Comparison of ENCODE assay signal across 8 cellular contexts in the genomic region with DNA sequence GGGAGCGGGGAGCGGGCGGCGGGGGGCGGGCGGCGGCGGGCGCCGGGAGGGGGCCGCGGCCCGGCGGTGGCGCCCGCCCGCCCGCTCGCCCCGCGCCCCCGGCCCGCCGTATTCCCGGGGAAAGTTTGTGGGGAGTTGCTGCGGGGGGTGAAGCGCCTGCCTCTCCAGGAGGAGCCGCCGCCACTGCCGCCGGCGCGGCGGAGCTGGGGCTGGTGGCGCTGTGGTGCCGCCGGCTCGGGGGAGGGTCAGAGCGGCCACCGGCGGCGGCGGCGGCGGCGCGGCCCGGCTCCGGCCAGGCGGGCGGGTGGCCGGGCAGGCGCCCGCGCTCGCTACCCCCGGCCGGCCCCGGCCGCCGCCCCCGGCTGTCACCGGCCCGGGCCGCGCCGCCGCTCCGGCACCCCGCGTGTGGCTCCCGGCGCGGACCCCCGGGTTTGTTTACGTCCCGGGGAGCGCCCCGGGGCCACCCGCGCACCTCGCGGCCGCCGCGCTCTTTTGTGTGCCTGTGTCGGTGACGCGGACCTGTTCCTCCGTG. TPM values are rescaled to one million over a fixed set of nuclear protein-coding genes. Genes with fewer than 3 reads are reported as not detected.
DNase-seq lines count a peak whose midpoint lies in the region; ATAC-seq and TF ChIP-seq lines count a peak whose summit lies in the region.

No MANE protein-coding gene starts in this region.

- peak; percentile 59 for DNase-seq in GM12865 (ENCODE audit: low read depth)
- no peak for DNase-seq in LNCaP clone FGC (ENCODE audit: low read depth)
- peak; percentile 15 for DNase-seq in activated T-cell treated with anti-CD3 and anti-CD28 coated beads, Interleukin-2, amount 50 U/mL, for 4 hours
- peak; percentile 51 for DNase-seq in germinal center (ENCODE audit: low spot score)
- peak in 31 of 56 donors; percentile 3 to 69 (median 20) for DNase-seq in nucleus accumbens (lab: John Stamatoyannopoulos, UW)
- no peak for DNase-seq in NK-92 treated with Interleukin-12 subunit alpha and Interleukin-12 subunit beta, amount 100 ng/mL, for 24 hours (lab: John Stamatoyannopoulos, UW)

- H3K4me3 ChIP-seq in ACC112 (ENCODE audit: low read depth, low read length) (peak overlapping the region; percentile 85), GM12865 (ENCODE audit: low read depth, low read length) (peak overlapping the region; percentile 71), LNCaP clone FGC (ENCODE audit: low read depth, low read length) (peak overlapping the region; percentile 65)

- H3K4me3 Mint-ChIP-seq in activated T-cell treated with anti-CD3 and anti-CD28 coated beads, Interleukin-2, amount 50 U/mL, for 4 hours = peak overlapping the region; percentile 49
- H3K4me3 Mint-ChIP-seq in activated T-helper 17 cell treated with anti-CD3 and anti-CD28 coated beads, Interleukin-2, amount 50 U/mL, for 72 hours = no peak overlapping the region

- H2AFZ ChIP-seq in ACC112 (ENCODE audit: low read length, unreplicated experiment) = peak overlapping the region; percentile 3

- no peaks in the 10 kb centered on the region for H3K36me3 Mint-ChIP-seq in activated T-cell treated with anti-CD3 and anti-CD28 coated beads, Interleukin-2, amount 50 U/mL, for 4 hours (ENCODE audit: insufficient read depth)
- no peaks in the 10 kb centered on the region for H3K36me3 Mint-ChIP-seq in activated T-helper 17 cell treated with anti-CD3 and anti-CD28 coated beads, Interleukin-2, amount 50 U/mL, for 72 hours (ENCODE audit: low read depth)

- no peaks in the 10 kb centered on the region for H3K27me3 ChIP-seq in ACC112 (ENCODE audit: insufficient read depth, low read length)

- no peaks in the 10 kb centered on the region for H3K9me3 Mint-ChIP-seq in activated T-cell treated with anti-CD3 and anti-CD28 coated beads, Interleukin-2, amount 50 U/mL, for 4 hours
- no peaks in the 10 kb centered on the region for H3K9me3 Mint-ChIP-seq in activated T-helper 17 cell treated with anti-CD3 and anti-CD28 coated beads, Interleukin-2, amount 50 U/mL, for 72 hours

- no peaks in the 10 kb centered on the region for H3K27me3 Mint-ChIP-seq in activated T-cell treated with anti-CD3 and anti-CD28 coated beads, Interleukin-2, amount 50 U/mL, for 4 hours (ENCODE audit: low read depth)
- H3K27me3 Mint-ChIP-seq in activated T-helper 17 cell treated with anti-CD3 and anti-CD28 coated beads, Interleukin-2, amount 50 U/mL, for 72 hours = no peaks in the 10 kb centered on the region

- TF ChIP-seq CTCF in GM12865 (IDR thresholded peaks at IDR 0.05; ENCODE audit: insufficient read depth, low read depth, low read length, missing control alignments) (peak; percentile 33), LNCaP clone FGC (IDR thresholded peaks at IDR 0.05; ENCODE audit: control insufficient read depth, extremely low read depth, insufficient read depth) (peak; percentile 74)

- H3K36me3 ChIP-seq in ACC112 (ENCODE audit: insufficient read depth, low read length) = no peaks in the 10 kb centered on the region

- H3K27ac ChIP-seq in ACC112 (ENCODE audit: low read depth, low read length) = no peak overlapping the region

- ATAC-seq in activated T-cell treated with anti-CD3 and anti-CD28 coated beads, Interleukin-2, amount 50 U/mL, for 4 hours = peak in 1 of 2 donors; percentile 2
- ATAC-seq in activated T-helper 17 cell treated with anti-CD3 and anti-CD28 coated beads, Interleukin-2, amount 50 U/mL, for 72 hours (replicated peaks) = no peak

- H3K4me1 ChIP-seq in ACC112 (ENCODE audit: control insufficient read depth, insufficient read depth, low read length, unreplicated experiment) = peaks cover 10% of the 10 kb centered on the region

- peaks cover 19% of the 10 kb centered on the region for H3K4me1 Mint-ChIP-seq in activated T-cell treated with anti-CD3 and anti-CD28 coated beads, Interleukin-2, amount 50 U/mL, for 4 hours (ENCODE audit: low read depth)
- H3K4me1 Mint-ChIP-seq in activated T-helper 17 cell treated with anti-CD3 and anti-CD28 coated beads, Interleukin-2, amount 50 U/mL, for 72 hours = peaks cover 5% of the 10 kb centered on the region

- no peak overlapping the region for H3K27ac Mint-ChIP-seq in activated T-helper 17 cell treated with anti-CD3 and anti-CD28 coated beads, Interleukin-2, amount 50 U/mL, for 72 hours

- peaks cover 31% of the 10 kb centered on the region for H3K79me2 ChIP-seq in ACC112 (ENCODE audit: control insufficient read depth, insufficient read depth, low read length, unreplicated experiment)

RNA-seq across cellular contexts. Expression of a gene that starts 0.9 kb away (rescaled TPM):
- total RNA-seq in activated T-cell treated with anti-CD3 and anti-CD28 coated beads, Interleukin-2, amount 50 U/mL, for 4 hours = 10 to 100 TPM; 18.6 to 21.6 (median 20.7) TPM
- 10 to 100 TPM; 12.0 to 13.8 TPM for total RNA-seq in activated T-helper 17 cell treated with anti-CD3 and anti-CD28 coated beads, Interleukin-2, amount 50 U/mL, for 72 hours

Comparison
In these comparisons a context has a peak if more than half of its experiments do, and no peak if none do; other contexts are left out.
1. DNase-seq: peak in GM12865 (single experiment), activated T-cell treated with anti-CD3 and anti-CD28 coated beads, Interleukin-2, amount 50 U/mL, for 4 hours (single experiment), germinal center (single experiment) and nucleus accumbens (31 of 56); none in LNCaP clone FGC (single experiment) and NK-92 treated with Interleukin-12 subunit alpha and Interleukin-12 subunit beta, amount 100 ng/mL, for 24 hours (single experiment).
2. Peak in every context shown above with its lines, with median percentiles within 50 percentile points of each other: H3K4me3 ChIP-seq.